Comparison of ENCODE assay signal across 3 cellular contexts in the genomic region with DNA sequence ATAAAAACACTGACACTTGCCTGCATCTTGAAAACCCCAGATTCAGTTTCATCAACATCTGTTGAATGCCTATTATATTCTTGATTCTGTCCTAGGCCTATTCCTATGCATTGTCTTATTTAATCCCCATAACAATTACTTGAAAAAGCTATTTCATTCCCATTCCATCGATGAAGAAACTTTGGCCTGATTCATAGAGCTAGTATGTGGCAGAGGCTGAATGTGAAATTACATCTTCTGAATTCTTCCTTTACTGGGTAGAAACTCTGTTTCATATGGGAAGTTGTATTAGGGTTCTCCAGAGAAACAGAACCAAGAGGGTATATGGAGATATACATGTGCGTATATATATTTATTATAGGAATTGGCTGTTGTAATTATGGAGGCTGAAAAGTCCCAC.
TF ChIP-seq lines count a peak whose summit lies in the region.

No MANE protein-coding gene starts in this region.

TF ChIP-seq in A549, 52 proteins besides CTCF, POLR2A, EP300 and RAD21 (continued from another document):
- TF ChIP-seq NFE2L2 (conservative IDR thresholded peaks at IDR 0.05; ENCODE audit: low read length), result no peak

TF ChIP-seq in GM23338, 12 proteins besides CTCF, POLR2A, EP300 and RAD21 (continued from another document):
- TF ChIP-seq JUNB (IDR thresholded peaks at IDR 0.05; ENCODE audit: unreplicated experiment), result no peak
- TF ChIP-seq STAT1 (IDR thresholded peaks at IDR 0.05; ENCODE audit: unreplicated experiment), result no peak
- TF ChIP-seq, protein P1, sequence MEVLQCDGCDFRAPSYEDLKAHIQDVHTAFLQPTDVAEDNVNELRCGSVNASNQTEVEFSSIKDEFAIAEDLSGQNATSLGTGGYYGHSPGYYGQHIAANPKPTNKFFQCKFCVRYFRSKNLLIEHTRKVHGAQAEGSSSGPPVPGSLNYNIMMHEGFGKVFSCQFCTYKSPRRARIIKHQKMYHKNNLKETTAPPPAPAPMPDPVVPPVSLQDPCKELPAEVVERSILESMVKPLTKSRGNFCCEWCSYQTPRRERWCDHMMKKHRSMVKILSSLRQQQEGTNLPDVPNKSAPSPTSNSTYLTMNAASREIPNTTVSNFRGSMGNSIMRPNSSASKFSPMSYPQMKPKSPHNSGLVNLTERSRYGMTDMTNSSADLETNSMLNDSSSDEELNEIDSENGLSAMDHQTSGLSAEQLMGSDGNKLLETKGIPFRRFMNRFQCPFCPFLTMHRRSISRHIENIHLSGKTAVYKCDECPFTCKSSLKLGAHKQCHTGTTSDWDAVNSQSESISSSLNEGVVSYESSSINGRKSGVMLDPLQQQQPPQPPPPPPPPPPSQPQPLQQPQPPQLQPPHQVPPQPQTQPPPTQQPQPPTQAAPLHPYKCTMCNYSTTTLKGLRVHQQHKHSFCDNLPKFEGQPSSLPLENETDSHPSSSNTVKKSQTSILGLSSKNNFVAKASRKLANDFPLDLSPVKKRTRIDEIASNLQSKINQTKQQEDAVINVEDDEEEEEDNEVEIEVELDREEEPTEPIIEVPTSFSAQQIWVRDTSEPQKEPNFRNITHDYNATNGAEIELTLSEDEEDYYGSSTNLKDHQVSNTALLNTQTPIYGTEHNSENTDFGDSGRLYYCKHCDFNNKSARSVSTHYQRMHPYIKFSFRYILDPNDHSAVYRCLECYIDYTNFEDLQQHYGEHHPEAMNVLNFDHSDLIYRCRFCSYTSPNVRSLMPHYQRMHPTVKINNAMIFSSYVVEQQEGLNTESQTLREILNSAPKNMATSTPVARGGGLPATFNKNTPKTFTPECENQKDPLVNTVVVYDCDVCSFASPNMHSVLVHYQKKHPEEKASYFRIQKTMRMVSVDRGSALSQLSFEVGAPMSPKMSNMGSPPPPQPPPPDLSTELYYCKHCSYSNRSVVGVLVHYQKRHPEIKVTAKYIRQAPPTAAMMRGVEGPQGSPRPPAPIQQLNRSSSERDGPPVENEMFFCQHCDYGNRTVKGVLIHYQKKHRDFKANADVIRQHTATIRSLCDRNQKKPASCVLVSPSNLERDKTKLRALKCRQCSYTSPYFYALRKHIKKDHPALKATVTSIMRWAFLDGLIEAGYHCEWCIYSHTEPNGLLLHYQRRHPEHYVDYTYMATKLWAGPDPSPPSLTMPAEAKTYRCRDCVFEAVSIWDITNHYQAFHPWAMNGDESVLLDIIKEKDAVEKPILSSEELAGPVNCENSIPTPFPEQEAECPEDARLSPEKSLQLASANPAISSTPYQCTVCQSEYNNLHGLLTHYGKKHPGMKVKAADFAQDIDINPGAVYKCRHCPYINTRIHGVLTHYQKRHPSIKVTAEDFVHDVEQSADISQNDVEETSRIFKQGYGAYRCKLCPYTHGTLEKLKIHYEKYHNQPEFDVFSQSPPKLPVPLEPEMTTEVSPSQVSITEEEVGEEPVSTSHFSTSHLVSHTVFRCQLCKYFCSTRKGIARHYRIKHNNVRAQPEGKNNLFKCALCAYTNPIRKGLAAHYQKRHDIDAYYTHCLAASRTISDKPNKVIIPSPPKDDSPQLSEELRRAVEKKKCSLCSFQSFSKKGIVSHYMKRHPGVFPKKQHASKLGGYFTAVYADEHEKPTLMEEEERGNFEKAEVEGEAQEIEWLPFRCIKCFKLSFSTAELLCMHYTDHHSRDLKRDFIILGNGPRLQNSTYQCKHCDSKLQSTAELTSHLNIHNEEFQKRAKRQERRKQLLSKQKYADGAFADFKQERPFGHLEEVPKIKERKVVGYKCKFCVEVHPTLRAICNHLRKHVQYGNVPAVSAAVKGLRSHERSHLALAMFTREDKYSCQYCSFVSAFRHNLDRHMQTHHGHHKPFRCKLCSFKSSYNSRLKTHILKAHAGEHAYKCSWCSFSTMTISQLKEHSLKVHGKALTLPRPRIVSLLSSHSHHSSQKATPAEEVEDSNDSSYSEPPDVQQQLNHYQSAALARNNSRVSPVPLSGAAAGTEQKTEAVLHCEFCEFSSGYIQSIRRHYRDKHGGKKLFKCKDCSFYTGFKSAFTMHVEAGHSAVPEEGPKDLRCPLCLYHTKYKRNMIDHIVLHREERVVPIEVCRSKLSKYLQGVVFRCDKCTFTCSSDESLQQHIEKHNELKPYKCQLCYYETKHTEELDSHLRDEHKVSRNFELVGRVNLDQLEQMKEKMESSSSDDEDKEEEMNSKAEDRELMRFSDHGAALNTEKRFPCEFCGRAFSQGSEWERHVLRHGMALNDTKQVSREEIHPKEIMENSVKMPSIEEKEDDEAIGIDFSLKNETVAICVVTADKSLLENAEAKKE (CRISPR knock-in tag; IDR thresholded peaks at IDR 0.05), result no peak
- TF ChIP-seq CREB1 (CRISPR knock-in tag; IDR thresholded peaks at IDR 0.05; ENCODE audit: low read depth), result no peak
- TF ChIP-seq, protein P2, sequence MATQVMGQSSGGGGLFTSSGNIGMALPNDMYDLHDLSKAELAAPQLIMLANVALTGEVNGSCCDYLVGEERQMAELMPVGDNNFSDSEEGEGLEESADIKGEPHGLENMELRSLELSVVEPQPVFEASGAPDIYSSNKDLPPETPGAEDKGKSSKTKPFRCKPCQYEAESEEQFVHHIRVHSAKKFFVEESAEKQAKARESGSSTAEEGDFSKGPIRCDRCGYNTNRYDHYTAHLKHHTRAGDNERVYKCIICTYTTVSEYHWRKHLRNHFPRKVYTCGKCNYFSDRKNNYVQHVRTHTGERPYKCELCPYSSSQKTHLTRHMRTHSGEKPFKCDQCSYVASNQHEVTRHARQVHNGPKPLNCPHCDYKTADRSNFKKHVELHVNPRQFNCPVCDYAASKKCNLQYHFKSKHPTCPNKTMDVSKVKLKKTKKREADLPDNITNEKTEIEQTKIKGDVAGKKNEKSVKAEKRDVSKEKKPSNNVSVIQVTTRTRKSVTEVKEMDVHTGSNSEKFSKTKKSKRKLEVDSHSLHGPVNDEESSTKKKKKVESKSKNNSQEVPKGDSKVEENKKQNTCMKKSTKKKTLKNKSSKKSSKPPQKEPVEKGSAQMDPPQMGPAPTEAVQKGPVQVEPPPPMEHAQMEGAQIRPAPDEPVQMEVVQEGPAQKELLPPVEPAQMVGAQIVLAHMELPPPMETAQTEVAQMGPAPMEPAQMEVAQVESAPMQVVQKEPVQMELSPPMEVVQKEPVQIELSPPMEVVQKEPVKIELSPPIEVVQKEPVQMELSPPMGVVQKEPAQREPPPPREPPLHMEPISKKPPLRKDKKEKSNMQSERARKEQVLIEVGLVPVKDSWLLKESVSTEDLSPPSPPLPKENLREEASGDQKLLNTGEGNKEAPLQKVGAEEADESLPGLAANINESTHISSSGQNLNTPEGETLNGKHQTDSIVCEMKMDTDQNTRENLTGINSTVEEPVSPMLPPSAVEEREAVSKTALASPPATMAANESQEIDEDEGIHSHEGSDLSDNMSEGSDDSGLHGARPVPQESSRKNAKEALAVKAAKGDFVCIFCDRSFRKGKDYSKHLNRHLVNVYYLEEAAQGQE (IDR thresholded peaks at IDR 0.05; ENCODE audit: unreplicated experiment), result no peak
- TF ChIP-seq EZH2phosphoT487 (IDR thresholded peaks at IDR 0.05; ENCODE audit: unreplicated experiment), result no peak
- no peak for TF ChIP-seq ZNF114 (CRISPR knock-in tag; IDR thresholded peaks at IDR 0.05)
- no peak for TF ChIP-seq POLR2AphosphoS5 (IDR thresholded peaks at IDR 0.05; ENCODE audit: low read depth)
- TF ChIP-seq, protein P3, sequence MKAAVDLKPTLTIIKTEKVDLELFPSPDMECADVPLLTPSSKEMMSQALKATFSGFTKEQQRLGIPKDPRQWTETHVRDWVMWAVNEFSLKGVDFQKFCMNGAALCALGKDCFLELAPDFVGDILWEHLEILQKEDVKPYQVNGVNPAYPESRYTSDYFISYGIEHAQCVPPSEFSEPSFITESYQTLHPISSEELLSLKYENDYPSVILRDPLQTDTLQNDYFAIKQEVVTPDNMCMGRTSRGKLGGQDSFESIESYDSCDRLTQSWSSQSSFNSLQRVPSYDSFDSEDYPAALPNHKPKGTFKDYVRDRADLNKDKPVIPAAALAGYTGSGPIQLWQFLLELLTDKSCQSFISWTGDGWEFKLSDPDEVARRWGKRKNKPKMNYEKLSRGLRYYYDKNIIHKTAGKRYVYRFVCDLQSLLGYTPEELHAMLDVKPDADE (IDR thresholded peaks at IDR 0.05), result no peak

TF ChIP-seq in SK-N-SH, 30 proteins besides CTCF, POLR2A, EP300 and RAD21 (continued from another document):
- TF ChIP-seq, protein P4, sequence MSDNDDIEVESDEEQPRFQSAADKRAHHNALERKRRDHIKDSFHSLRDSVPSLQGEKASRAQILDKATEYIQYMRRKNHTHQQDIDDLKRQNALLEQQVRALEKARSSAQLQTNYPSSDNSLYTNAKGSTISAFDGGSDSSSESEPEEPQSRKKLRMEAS (IDR thresholded peaks at IDR 0.05; ENCODE audit: low read depth), result no peak
- TF ChIP-seq GABPA (IDR thresholded peaks at IDR 0.05; ENCODE audit: low read depth) (no peak), SIN3A (IDR thresholded peaks at IDR 0.05; ENCODE audit: borderline replicate concordance, low read depth, low read length) (no peak), GATA2 (CRISPR knock-in tag; IDR thresholded peaks at IDR 0.05) (no peak), EZH2phosphoT487 (IDR thresholded peaks at IDR 0.05; ENCODE audit: borderline replicate concordance, low read depth) (no peak), TAF1 (IDR thresholded peaks at IDR 0.05; ENCODE audit: borderline replicate concordance, low read depth, low read length) (no peak), CHD2 (IDR thresholded peaks at IDR 0.05; ENCODE audit: low read length, partially characterized antibody) (no peak)
- TF ChIP-seq, protein P5, sequence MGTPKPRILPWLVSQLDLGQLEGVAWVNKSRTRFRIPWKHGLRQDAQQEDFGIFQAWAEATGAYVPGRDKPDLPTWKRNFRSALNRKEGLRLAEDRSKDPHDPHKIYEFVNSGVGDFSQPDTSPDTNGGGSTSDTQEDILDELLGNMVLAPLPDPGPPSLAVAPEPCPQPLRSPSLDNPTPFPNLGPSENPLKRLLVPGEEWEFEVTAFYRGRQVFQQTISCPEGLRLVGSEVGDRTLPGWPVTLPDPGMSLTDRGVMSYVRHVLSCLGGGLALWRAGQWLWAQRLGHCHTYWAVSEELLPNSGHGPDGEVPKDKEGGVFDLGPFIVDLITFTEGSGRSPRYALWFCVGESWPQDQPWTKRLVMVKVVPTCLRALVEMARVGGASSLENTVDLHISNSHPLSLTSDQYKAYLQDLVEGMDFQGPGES (IDR thresholded peaks at IDR 0.05; ENCODE audit: low read depth, low read length), result no peak
- TF ChIP-seq, protein P6, sequence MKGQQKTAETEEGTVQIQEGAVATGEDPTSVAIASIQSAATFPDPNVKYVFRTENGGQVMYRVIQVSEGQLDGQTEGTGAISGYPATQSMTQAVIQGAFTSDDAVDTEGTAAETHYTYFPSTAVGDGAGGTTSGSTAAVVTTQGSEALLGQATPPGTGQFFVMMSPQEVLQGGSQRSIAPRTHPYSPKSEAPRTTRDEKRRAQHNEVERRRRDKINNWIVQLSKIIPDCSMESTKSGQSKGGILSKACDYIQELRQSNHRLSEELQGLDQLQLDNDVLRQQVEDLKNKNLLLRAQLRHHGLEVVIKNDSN (IDR thresholded peaks at IDR 0.05; ENCODE audit: borderline replicate concordance, low read depth), result no peak
